ENCODE assay signal across 10 cellular contexts in genomic region chr4:140637836-140638235, GRCh38.
DNase-seq lines count a peak whose midpoint lies in the region; ATAC-seq and FAIRE-seq lines count a peak whose summit lies in the region.
"Had no signal": no experiment of that assay in that cellular context is flagged by ENCODE, and none has a peak within 500 bp of the region (broad histone marks: within the 10 kb centered on the region; RNA-seq: fewer than 3 reads in every experiment).

No MANE protein-coding gene starts in this region.

- H3K27me3 ChIP-seq in small intestine (ENCODE audit: control insufficient read depth in 2 of 2, insufficient read depth in 2 of 2, low read length in 2 of 2) = no peaks in the 10 kb centered on the region
- H3K27me3 ChIP-seq: BLaER1 treated with 17β-estradiol and CSF1 and Interleukin-3, amounts not matched to agents 10 nM and 100 nM had no signal

- no peak overlapping the region for H3K4me3 ChIP-seq in small intestine (ENCODE audit: low read depth in 1 of 2, low read length in 2 of 2)
- H3K4me3 ChIP-seq: BLaER1 treated with 17β-estradiol and CSF1 and Interleukin-3, amounts not matched to agents 10 nM and 100 nM had no signal

- H3K9me3 ChIP-seq in small intestine (ENCODE audit: control insufficient read depth, low read depth) = no peaks in the 10 kb centered on the region
- H3K9me3 ChIP-seq: BLaER1 treated with 17β-estradiol and CSF1 and Interleukin-3, amounts not matched to agents 10 nM and 100 nM had no signal

- H3K4me1 ChIP-seq in small intestine (ENCODE audit: control insufficient read depth in 2 of 2, insufficient read depth in 1 of 2, low read depth in 1 of 2, low read length in 1 of 2) = peaks cover 4 to 7% of the 10 kb centered on the region in 2 donors
- H3K4me1 ChIP-seq: BLaER1 treated with 17β-estradiol and CSF1 and Interleukin-3, amounts not matched to agents 10 nM and 100 nM; parathyroid adenoma had no signal

- 62 to 77% (median 75%) methylated on average over 6 of the region's 6 CpGs for WGBS in small intestine, 3 donors

- no peak for FAIRE-seq in small intestine (lab: Jason Lieb, UNC)

- ATAC-seq in GM19438 (IDR thresholded peaks at IDR 0.05; ENCODE audit: low read depth, unreplicated experiment) (peak; percentile 77), HG03571 (IDR thresholded peaks at IDR 0.05; ENCODE audit: unreplicated experiment) (peak; percentile 84), esophagus mucosa (peak; percentile 64)

- DNase-seq in NCI-H146 (lab: John Stamatoyannopoulos, UW) (peak; percentile 22), NCI-H146 treated with DMSO at 0.1 percent for 48 hours (lab: John Stamatoyannopoulos, UW; ENCODE audit: unreplicated experiment) (no peak), SK-N-DZ (ENCODE audit: low spot score) (peak; percentile 24), small intestine (peak; percentile 71), T1000 (lab: John Stamatoyannopoulos, UW) (no peak)

- no peaks in the 10 kb centered on the region for H3K36me3 ChIP-seq in small intestine (ENCODE audit: control insufficient read depth in 2 of 2, insufficient read depth in 2 of 2, low read length in 2 of 2)

- H3K27ac ChIP-seq in small intestine (ENCODE audit: low read depth in 1 of 2, low read length in 1 of 2) = no peak overlapping the region
- H3K27ac ChIP-seq: BLaER1 treated with 17β-estradiol and CSF1 and Interleukin-3, amounts not matched to agents 10 nM and 100 nM; parathyroid adenoma had no signal

Comparison
In these comparisons a context has a peak if more than half of its experiments do, and no peak if none do; other contexts are left out.
1. DNase-seq: peak in NCI-H146 (single experiment), SK-N-DZ (single experiment) and small intestine (single experiment); none in NCI-H146 treated with DMSO at 0.1 percent for 48 hours (single experiment) and T1000 (single experiment).
2. Peak in every context shown above with its lines, with median percentiles within 50 percentile points of each other: ATAC-seq.